ENCODE assay signal across 8 cellular contexts in the genomic region with DNA sequence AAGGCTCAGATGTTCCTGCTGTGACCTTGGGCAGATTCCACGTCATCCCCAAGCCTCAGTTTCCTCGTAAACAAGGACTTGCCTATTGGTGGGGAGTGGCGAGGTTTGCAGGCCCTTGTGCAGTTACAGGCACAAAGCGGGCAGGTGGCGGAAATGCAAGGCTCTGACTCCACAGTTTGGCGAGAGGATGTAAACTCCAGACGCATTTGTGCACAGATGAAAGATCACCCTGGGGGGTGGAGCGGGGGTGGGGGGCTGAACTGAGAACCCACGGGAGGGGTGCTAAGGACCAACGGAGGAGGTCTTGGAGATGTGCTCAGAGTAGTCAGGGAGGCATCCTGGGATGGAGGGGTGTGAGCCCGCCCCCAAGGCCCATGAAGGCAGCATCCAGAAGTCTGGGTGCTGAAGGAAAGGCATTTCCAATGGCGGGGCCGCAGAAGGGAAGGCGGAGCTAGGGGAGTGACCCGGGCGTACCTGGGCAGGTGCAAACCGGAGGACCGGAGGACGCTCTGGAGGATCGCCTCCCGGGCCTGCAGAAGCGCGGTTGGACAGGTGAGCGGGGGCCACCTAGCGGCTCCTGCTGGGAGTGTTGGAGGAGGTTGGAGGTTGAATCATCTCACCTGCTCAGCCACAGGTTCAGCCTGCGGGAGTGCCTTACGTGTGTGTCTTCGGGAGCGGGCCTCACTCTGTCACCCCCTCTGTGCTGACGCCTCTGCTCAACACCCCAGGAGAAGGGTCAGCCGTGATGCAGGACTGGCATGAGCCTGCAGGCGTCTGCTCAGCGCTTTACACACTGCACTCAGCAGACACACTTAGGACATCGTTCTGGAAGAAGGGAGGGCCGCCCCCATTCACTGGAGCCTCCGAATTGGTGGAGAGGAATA. TPM values are rescaled to one million over a fixed set of nuclear protein-coding genes. Genes with fewer than 3 reads are reported as not detected.
DNase-seq lines count a peak whose midpoint lies in the region; ATAC-seq and TF ChIP-seq lines count a peak whose summit lies in the region.

No MANE protein-coding gene starts in this region.

- TF ChIP-seq RAD21 in liver (IDR thresholded peaks at IDR 0.05) = peak; percentile 86 to 89

- H3K36me3 ChIP-seq in liver (ENCODE audit: control insufficient read depth in 4 of 4, insufficient read depth in 3 of 4, low read depth in 1 of 4, low read length in 3 of 4) = no peaks in the 10 kb centered on the region

- peaks cover 63% of the 10 kb centered on the region for H3K27me3 Mint-ChIP-seq in central memory CD8-positive, alpha-beta T cell

- H3K27ac ChIP-seq in liver (ENCODE audit: low read depth in 1 of 2, low read length in 2 of 2) = no peak overlapping the region

- no peak overlapping the region for H3K9ac ChIP-seq in liver (ENCODE audit: low read depth in 1 of 2, low read length in 2 of 2)

- peak; percentile 81 for TF ChIP-seq CTCF in liver (IDR thresholded peaks at IDR 0.05; ENCODE audit: low read depth, low read length, missing input control)

- H3K27ac Mint-ChIP-seq in central memory CD8-positive, alpha-beta T cell (ENCODE audit: low read depth) = no peak overlapping the region

- DNase-seq in NCI-H82 (lab: John Stamatoyannopoulos, UW) (peak; percentile 59), NCI-H82 treated with DMSO at 0.1 percent for 48 hours (lab: John Stamatoyannopoulos, UW; ENCODE audit: unreplicated experiment) (no peak), NCI-H187 (lab: John Stamatoyannopoulos, UW) (peak; percentile 23 to 26)
- peak; percentile 62 to 67 for DNase-seq in activated CD4-positive, alpha-beta T cell treated with anti-CD3 and anti-CD28 coated beads for 24 hours (ENCODE audit: low read depth in 2 of 2)
- peak; percentile 42 to 59 for DNase-seq in central memory CD8-positive, alpha-beta T cell (ENCODE audit: low spot score in 2 of 2)
- peak; percentile 27 for DNase-seq in stimulated activated CD8-positive, alpha-beta memory T cell treated with anti-CD3 and anti-CD28 coated beads, Interleukin-12 subunit alpha, Interleukin-12 subunit beta, amount 100 ng/mL, for 24 hours (ENCODE audit: extremely low read depth)

- peaks cover 13 to 23% (median 16%) of the 10 kb centered on the region in 4 donors for H3K4me1 ChIP-seq in liver (ENCODE audit: control insufficient read depth in 4 of 4, insufficient read depth in 4 of 4, low read length in 3 of 4)

- H3K9me3 Mint-ChIP-seq in central memory CD8-positive, alpha-beta T cell = no peaks in the 10 kb centered on the region

- no peak overlapping the region for H3K4me3 ChIP-seq in liver (ENCODE audit: low read depth in 1 of 3, low read length in 3 of 3)

- H3K4me1 Mint-ChIP-seq in central memory CD8-positive, alpha-beta T cell = peaks cover 9% of the 10 kb centered on the region

- no peak overlapping the region for H3K4me3 Mint-ChIP-seq in central memory CD8-positive, alpha-beta T cell

- 8% methylated on average over 36 of the region's 36 CpGs for WGBS in liver

- peak; percentile 49 for ATAC-seq in central memory CD8-positive, alpha-beta T cell (replicated peaks; ENCODE audit: extremely low read depth, poor library complexity, severe bottlenecking)
- no peak for ATAC-seq in GM18873 (IDR thresholded peaks at IDR 0.05; ENCODE audit: low FRiP score, unreplicated experiment)

- H3K36me3 Mint-ChIP-seq in central memory CD8-positive, alpha-beta T cell (ENCODE audit: insufficient read depth) = peaks cover 2% of the 10 kb centered on the region

- H3K27me3 ChIP-seq in liver (ENCODE audit: control insufficient read depth in 4 of 4, insufficient read depth in 4 of 4, low read length in 3 of 4) = peaks cover 4 to 11% (median 8%) of the 10 kb centered on the region in 4 donors

- no peaks in the 10 kb centered on the region for H3K9me3 ChIP-seq in liver (ENCODE audit: control insufficient read depth in 4 of 4, low read length in 3 of 4)

TF ChIP-seq in liver, 16 proteins besides CTCF, POLR2A, EP300 and RAD21:
- no peak for TF ChIP-seq EGR1 (IDR thresholded peaks at IDR 0.05; ENCODE audit: low read depth in 2 of 2)
- no peak for TF ChIP-seq GABPA (IDR thresholded peaks at IDR 0.05 in 1 of 2, conservative IDR thresholded peaks at IDR 0.05 in 1 of 2)
- TF ChIP-seq NR2F2 (IDR thresholded peaks at IDR 0.05) = no peak
TF ChIP-seq in liver: peak in this region for 0.

RNA-seq across cellular contexts. Expression of a gene that starts 1.9 kb away (rescaled TPM):
- not detected for total RNA-seq in liver
- polyA plus RNA-seq in liver = not detected

RNA-seq across cellular contexts. Expression of a gene that starts 44.3 kb away (rescaled TPM):
- total RNA-seq in liver = under 1 TPM in 1 of 2 donors, not detected in 1; 0.05 TPM
- polyA plus RNA-seq in liver = not detected
